8 cellular contexts compared by ENCODE assay signal in genomic region chr11:73334244-73335203, GRCh38. TPM values are rescaled to one million over a fixed set of nuclear protein-coding genes. Genes with fewer than 3 reads are reported as not detected.
DNase-seq lines count a peak whose midpoint lies in the region; ATAC-seq and TF ChIP-seq lines count a peak whose summit lies in the region.

No MANE protein-coding gene starts in this region.

- 52 to 72% methylated on average over 5 to 7 of the region's 7 CpGs for WGBS in body of pancreas, 2 donors
- 47 to 54% methylated on average over 7 of the region's 7 CpGs for WGBS in thyroid gland, 2 donors

- H3K27me3 Mint-ChIP-seq in activated T-helper 17 cell treated with anti-CD3 and anti-CD28 coated beads, Interleukin-2, amount 50 U/mL, for 72 hours: no peaks in the 10 kb centered on the region
- H3K27me3 Mint-ChIP-seq in activated CD4-positive, alpha-beta memory T cell treated with anti-CD3 and anti-CD28 coated beads, Interleukin-2, amount 10 ng/mL, durations not matched to agents 7 days and 5 days: peaks cover 7% of the 10 kb centered on the region
- peaks cover 69% of the 10 kb centered on the region for H3K27me3 Mint-ChIP-seq in WTC11 (ENCODE audit: low read depth)

- peaks cover 26% of the 10 kb centered on the region for H3K4me1 ChIP-seq in body of pancreas
- peaks cover 52 to 67% of the 10 kb centered on the region in 2 donors for H3K4me1 ChIP-seq in thyroid gland

- H3K27ac ChIP-seq in body of pancreas (peak overlapping the region in 1 of 4 donors; percentile 30), thyroid gland (peak overlapping the region; percentile 27 to 81 (median 60))

- H3K9me3 Mint-ChIP-seq in activated T-helper 17 cell treated with anti-CD3 and anti-CD28 coated beads, Interleukin-2, amount 50 U/mL, for 72 hours: no peaks in the 10 kb centered on the region
- H3K9me3 Mint-ChIP-seq in activated CD4-positive, alpha-beta memory T cell treated with anti-CD3 and anti-CD28 coated beads, Interleukin-2, amount 10 ng/mL, durations not matched to agents 7 days and 5 days: no peaks in the 10 kb centered on the region
- H3K9me3 Mint-ChIP-seq in WTC11: no peaks in the 10 kb centered on the region

- no peak overlapping the region for H3K4me3 Mint-ChIP-seq in activated T-helper 17 cell treated with anti-CD3 and anti-CD28 coated beads, Interleukin-2, amount 50 U/mL, for 72 hours
- no peak overlapping the region for H3K4me3 Mint-ChIP-seq in activated CD4-positive, alpha-beta memory T cell treated with anti-CD3 and anti-CD28 coated beads, Interleukin-2, amount 10 ng/mL, durations not matched to agents 7 days and 5 days
- H3K4me3 Mint-ChIP-seq in WTC11: no peak overlapping the region

- POLR2A ChIA-PET in activated CD4-positive, alpha-beta memory T cell treated with anti-CD3 and anti-CD28 coated beads, Interleukin-2, amount 10 ng/mL, durations not matched to agents 7 days and 5 days (lab: Charles Lee): interaction anchor here (0.6 to 1.1 kb wide), 2 partner anchors 28 to 279 kb away, joined by 3 to 5 read pairs; no protein-coding TSS in a partner anchor
- POLR2A ChIA-PET in WTC11 (lab: Charles Lee): interaction anchor here (0.7 to 2.9 kb wide), 4 partner anchors 26 to 67 kb away, joined by 3 to 23 read pairs (median 5); partner anchors contain the start of gene ARHGEF17

- ATAC-seq in body of pancreas (peak; percentile 20), left colon (peak; percentile 18), GM18873 (IDR thresholded peaks at IDR 0.05; ENCODE audit: low FRiP score, unreplicated experiment) (no peak), WTC11 (no peak)
- ATAC-seq in activated T-helper 17 cell treated with anti-CD3 and anti-CD28 coated beads, Interleukin-2, amount 50 U/mL, for 72 hours (replicated peaks): no peak

- no peaks in the 10 kb centered on the region for H3K4me1 Mint-ChIP-seq in activated T-helper 17 cell treated with anti-CD3 and anti-CD28 coated beads, Interleukin-2, amount 50 U/mL, for 72 hours
- H3K4me1 Mint-ChIP-seq in activated CD4-positive, alpha-beta memory T cell treated with anti-CD3 and anti-CD28 coated beads, Interleukin-2, amount 10 ng/mL, durations not matched to agents 7 days and 5 days: no peaks in the 10 kb centered on the region
- peaks cover 47% of the 10 kb centered on the region for H3K4me1 Mint-ChIP-seq in WTC11

- TF ChIP-seq CTCF in body of pancreas (IDR thresholded peaks at IDR 0.05): no peak
- TF ChIP-seq CTCF in thyroid gland (IDR thresholded peaks at IDR 0.05): no peak
- no peak for TF ChIP-seq CTCF in WTC11 (IDR thresholded peaks at IDR 0.05)

- H3K9me3 ChIP-seq in body of pancreas (no peaks in the 10 kb centered on the region), thyroid gland (no peaks in the 10 kb centered on the region)

- TF ChIP-seq POLR2A in body of pancreas (IDR thresholded peaks at IDR 0.05) (no peak), thyroid gland (IDR thresholded peaks at IDR 0.05) (no peak)

- H3K27me3 ChIP-seq in body of pancreas (no peaks in the 10 kb centered on the region), thyroid gland (no peaks in the 10 kb centered on the region)

- H3K36me3 ChIP-seq in body of pancreas (replicated peaks in 1 of 2; ENCODE audit: insufficient read depth in 1 of 2, low read depth in 2 of 2) (no peaks in the 10 kb centered on the region), thyroid gland (no peaks in the 10 kb centered on the region)

- no peak overlapping the region for H3K4me3 ChIP-seq in body of pancreas
- H3K4me3 ChIP-seq in thyroid gland (replicated peaks in 1 of 3): no peak overlapping the region

- no peak overlapping the region for H3K27ac Mint-ChIP-seq in activated T-helper 17 cell treated with anti-CD3 and anti-CD28 coated beads, Interleukin-2, amount 50 U/mL, for 72 hours
- no peak overlapping the region for H3K27ac Mint-ChIP-seq in activated CD4-positive, alpha-beta memory T cell treated with anti-CD3 and anti-CD28 coated beads, Interleukin-2, amount 10 ng/mL, durations not matched to agents 7 days and 5 days
- H3K27ac Mint-ChIP-seq in WTC11: no peak overlapping the region

- DNase-seq in HS-5 (ENCODE audit: low read depth): peak; percentile 58
- peak in 3 of 4 donors; percentile 57 to 71 (median 64) for DNase-seq in body of pancreas
- DNase-seq in left colon: peak; percentile 54 to 73
- peak; percentile 70 to 74 for DNase-seq in thyroid gland
- DNase-seq in activated CD4-positive, alpha-beta memory T cell treated with anti-CD3 and anti-CD28 coated beads, Interleukin-2, amount 10 ng/mL, durations not matched to agents 7 days and 5 days: no peak
- no peak for DNase-seq in WTC11 (ENCODE audit: low spot score)

- H3K36me3 Mint-ChIP-seq in activated T-helper 17 cell treated with anti-CD3 and anti-CD28 coated beads, Interleukin-2, amount 50 U/mL, for 72 hours (ENCODE audit: low read depth): no peaks in the 10 kb centered on the region
- H3K36me3 Mint-ChIP-seq in activated CD4-positive, alpha-beta memory T cell treated with anti-CD3 and anti-CD28 coated beads, Interleukin-2, amount 10 ng/mL, durations not matched to agents 7 days and 5 days (ENCODE audit: low read depth): no peaks in the 10 kb centered on the region
- no peaks in the 10 kb centered on the region for H3K36me3 Mint-ChIP-seq in WTC11

- intact Hi-C loops in body of pancreas (cut with DNase I) (loop anchor here (5.0 kb wide), 1 partner anchor 37 kb away; no protein-coding TSS in a partner anchor), left colon (cut with DNase I, micrococcal nuclease) (loop anchor here in 1 of 2 donors (5.0 kb wide), 1 partner anchor 32 kb away; no protein-coding TSS in a partner anchor), thyroid gland (cut with DNase I) (loop anchor here (2.0 kb wide), 1 partner anchor 28 kb away; no protein-coding TSS in a partner anchor)

- CTCF ChIA-PET in activated CD4-positive, alpha-beta memory T cell treated with anti-CD3 and anti-CD28 coated beads, Interleukin-2, amount 10 ng/mL, durations not matched to agents 7 days and 5 days (lab: Charles Lee): interaction anchor here (0.7 to 6.2 kb wide), 22 partner anchors 7 to 410 kb away, joined by 3 to 79 read pairs (median 4); partner anchors contain the start of gene ARHGEF17
- CTCF ChIA-PET in WTC11 (lab: Charles Lee): interaction anchor here (0.6 to 6.2 kb wide), 39 partner anchors 8 to 521 kb away, joined by 3 to 270 read pairs (median 8); partner anchors contain the start of genes ARHGEF17 and RELT

TF ChIP-seq in WTC11, 78 proteins besides CTCF, POLR2A, EP300 and RAD21 (continues in another document):
- TF ChIP-seq RELA (CRISPR knock-in tag; IDR thresholded peaks at IDR 0.05; ENCODE audit: borderline replicate concordance) (no peak), SMAD4 (CRISPR knock-in tag; IDR thresholded peaks at IDR 0.05) (no peak), EMX1 (CRISPR knock-in tag; IDR thresholded peaks at IDR 0.05) (no peak), FOXK1 (CRISPR knock-in tag; IDR thresholded peaks at IDR 0.05) (no peak), ZNF512 (CRISPR knock-in tag; IDR thresholded peaks at IDR 0.05; ENCODE audit: borderline replicate concordance) (no peak), CREM (CRISPR knock-in tag; IDR thresholded peaks at IDR 0.05) (no peak)

RNA-seq across cellular contexts. Expression of gene ARHGEF17, which starts 26.4 kb away (rescaled TPM):
- total RNA-seq in body of pancreas (10 to 100 TPM; 19.2 to 28.0 TPM), left colon (10 to 100 TPM in 1 of 2 donors, 1 to 10 TPM in 1; 6.8 to 14.4 TPM), thyroid gland (100 to 1,000 TPM in 1 of 4 donors, 10 to 100 TPM in 3; 54.0 to 125 (median 61.4) TPM), WTC11 (2021) (16.5 to 18.2 TPM (median 16.9 TPM) in 3 replicates)
- total RNA-seq in activated T-helper 17 cell treated with anti-CD3 and anti-CD28 coated beads, Interleukin-2, amount 50 U/mL, for 72 hours: under 1 TPM; 0.06 to 0.42 TPM
- under 1 TPM; 0.05 TPM for total RNA-seq in activated CD4-positive, alpha-beta memory T cell treated with anti-CD3 and anti-CD28 coated beads, Interleukin-2, amount 10 ng/mL, durations not matched to agents 7 days and 5 days

RNA-seq across cellular contexts. Expression of gene RELT, which starts 41.7 kb away (rescaled TPM):
- under 1 TPM; 0.33 to 0.52 TPM for total RNA-seq in body of pancreas
- 1 to 10 TPM; 2.6 to 3.1 TPM for total RNA-seq in left colon
- 1 to 10 TPM; 1.6 to 3.5 (median 1.9) TPM for total RNA-seq in thyroid gland
- total RNA-seq in activated T-helper 17 cell treated with anti-CD3 and anti-CD28 coated beads, Interleukin-2, amount 50 U/mL, for 72 hours: 10 to 100 TPM; 31.2 to 39.9 TPM
- total RNA-seq in activated CD4-positive, alpha-beta memory T cell treated with anti-CD3 and anti-CD28 coated beads, Interleukin-2, amount 10 ng/mL, durations not matched to agents 7 days and 5 days: 10 to 100 TPM; 26.0 to 27.3 TPM
- total RNA-seq in WTC11 (2021): 5.7 to 6.7 TPM (median 5.9 TPM) in 3 replicates

Comparison
In these comparisons a context has a peak if more than half of its experiments do, and no peak if none do; other contexts are left out.
1. DNase-seq: peak in HS-5 (single experiment), body of pancreas (3 of 4), left colon (2 of 2) and thyroid gland (2 of 2); none in activated CD4-positive, alpha-beta memory T cell treated with anti-CD3 and anti-CD28 coated beads, Interleukin-2, amount 10 ng/mL, durations not matched to agents 7 days and 5 days (single experiment) and WTC11 (single experiment).
2. ATAC-seq: peak in body of pancreas (single experiment) and left colon (single experiment); none in activated T-helper 17 cell treated with anti-CD3 and anti-CD28 coated beads, Interleukin-2, amount 50 U/mL, for 72 hours (single experiment), GM18873 (single experiment) and WTC11 (single experiment).
3. RNA of gene ARHGEF17, which starts 26.4 kb away (total RNA-seq): 54.0 to 125 TPM in thyroid gland, 19.2 to 28.0 TPM in body of pancreas, 16.5 to 18.2 TPM in WTC11 and 6.8 to 14.4 TPM in left colon; 0.06 to 0.42 TPM in activated T-helper 17 cell treated with anti-CD3 and anti-CD28 coated beads, Interleukin-2, amount 50 U/mL, for 72 hours and 0.05 TPM in activated CD4-positive, alpha-beta memory T cell treated with anti-CD3 and anti-CD28 coated beads, Interleukin-2, amount 10 ng/mL, durations not matched to agents 7 days and 5 days; every median in the first group is over 4 times any median in the second.